Comparison of ENCODE assay signal across 14 cellular contexts in the genomic region with DNA sequence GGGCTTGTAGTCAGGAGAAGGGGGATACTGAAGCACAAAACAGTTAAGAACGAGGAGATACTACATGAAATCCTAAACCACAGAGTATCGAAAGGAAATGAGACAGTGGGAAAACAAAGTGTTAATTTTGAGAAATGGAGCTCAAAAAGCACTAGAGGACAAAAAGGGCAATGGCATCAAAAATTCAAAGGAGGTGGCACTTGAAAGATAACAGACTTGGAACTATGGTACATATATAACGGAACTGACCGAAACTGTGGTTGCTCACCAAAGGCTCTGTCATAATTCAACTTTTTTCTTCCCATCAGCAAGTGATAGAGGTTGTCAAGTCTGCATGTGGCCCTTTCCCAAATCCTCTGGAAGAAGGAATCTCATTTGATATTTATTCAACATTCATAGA.
DNase-seq lines count a peak whose midpoint lies in the region; ATAC-seq, FAIRE-seq and TF ChIP-seq lines count a peak whose summit lies in the region.
"Had no signal": no experiment of that assay in that cellular context is flagged by ENCODE, and none has a peak within 500 bp of the region (broad histone marks: within the 10 kb centered on the region; RNA-seq: fewer than 3 reads in every experiment).

No MANE protein-coding gene starts in this region.

- peak overlapping the region; percentile 42 for H3K4me3 ChIP-seq in Jurkat, Clone E6-1 (ENCODE audit: low read length)
- H3K4me3 ChIP-seq in Panc1 (ENCODE audit: low read depth in 2 of 2, low read length in 2 of 2), result no peak overlapping the region
- H3K4me3 ChIP-seq: BLaER1 treated with 17β-estradiol and CSF1 and Interleukin-3, amounts not matched to agents 10 nM and 100 nM had no signal

- H3K36me3 Mint-ChIP-seq in Calu3 (ENCODE audit: insufficient read depth, unreplicated experiment) (peaks cover 27% of the 10 kb centered on the region), MCF 10A (ENCODE audit: insufficient read depth, unreplicated experiment) (no peaks in the 10 kb centered on the region)
- H3K36me3 Mint-ChIP-seq: CD4-positive, CD25-positive, alpha-beta regulatory T cell had no signal

- H3K27me3 ChIP-seq in Panc1 (ENCODE audit: control insufficient read depth, insufficient read depth, low read length), result no peaks in the 10 kb centered on the region
- H3K27me3 ChIP-seq: BLaER1 treated with 17β-estradiol and CSF1 and Interleukin-3, amounts not matched to agents 10 nM and 100 nM had no signal

- H3K9me3 ChIP-seq in Panc1 (ENCODE audit: control insufficient read depth, insufficient read depth, low read depth, low read length), result peaks cover 11% of the 10 kb centered on the region; the same call in 1 of the 2 replicates

- peaks cover 43% of the 10 kb centered on the region for H3K4me1 ChIP-seq in Panc1 (ENCODE audit: control insufficient read depth, insufficient read depth, low read length)
- H3K4me1 ChIP-seq: BLaER1 treated with 17β-estradiol and CSF1 and Interleukin-3, amounts not matched to agents 10 nM and 100 nM had no signal

- in situ Hi-C loops in Panc1 (cut with HindIII; ENCODE audit: low pct_unique_long_range_greater_than_20kb, low sequenced_read_pairs), result no loop called here

- H3K36me3 ChIP-seq in Panc1 (ENCODE audit: control insufficient read depth, insufficient read depth, low read length), result no peaks in the 10 kb centered on the region
- H3K36me3 ChIP-seq: BLaER1 treated with 17β-estradiol and CSF1 and Interleukin-3, amounts not matched to agents 10 nM and 100 nM had no signal

- no peaks in the 10 kb centered on the region for H3K27me3 Mint-ChIP-seq in Calu3 (ENCODE audit: unreplicated experiment)
- no peaks in the 10 kb centered on the region for H3K27me3 Mint-ChIP-seq in MCF 10A (ENCODE audit: insufficient read depth, unreplicated experiment)
- H3K27me3 Mint-ChIP-seq: CD4-positive, CD25-positive, alpha-beta regulatory T cell had no signal

- CTCF ChIA-PET in Calu3 (lab: Charles Lee) (no interaction called here), Panc1 (lab: Charles Lee) (no interaction called here), MCF 10A (lab: Yijun Ruan, JAX) (interaction anchor here (0.6 to 1.5 kb wide), 3 partner anchors 9 to 114 kb away, joined by 3 to 5 read pairs (median 3); no protein-coding TSS in a partner anchor)

- H3K27ac ChIP-seq in Panc1 (ENCODE audit: low read length), result peak overlapping the region; percentile 94
- H3K27ac ChIP-seq: BLaER1 treated with 17β-estradiol and CSF1 and Interleukin-3, amounts not matched to agents 10 nM and 100 nM; HL-60 had no signal

- H3K4me3 Mint-ChIP-seq in Calu3 (ENCODE audit: low read depth, unreplicated experiment) (no peak overlapping the region), MCF 10A (ENCODE audit: unreplicated experiment) (no peak overlapping the region)

- TF ChIP-seq CTCF in Calu3 (IDR thresholded peaks at IDR 0.05; ENCODE audit: unreplicated experiment) (no peak), Panc1 (IDR thresholded peaks at IDR 0.05) (no peak), MCF 10A (IDR thresholded peaks at IDR 0.05; ENCODE audit: unreplicated experiment) (no peak)

- no peaks in the 10 kb centered on the region for H3K9me3 Mint-ChIP-seq in Calu3 (ENCODE audit: low read depth, unreplicated experiment)
- no peaks in the 10 kb centered on the region for H3K9me3 Mint-ChIP-seq in MCF 10A (ENCODE audit: unreplicated experiment)

- no TSS peak for BruUV-seq in Calu3 (replicated peaks; lab: Mats Ljungman, UMichigan)
- no TSS peak for BruUV-seq in Panc1 (replicated peaks; lab: Mats Ljungman, UMichigan)
- no TSS peak for BruUV-seq in MCF 10A (replicated peaks; lab: Mats Ljungman, UMichigan)

- peaks cover 59% of the 10 kb centered on the region for H3K4me1 Mint-ChIP-seq in Calu3 (ENCODE audit: low read depth, unreplicated experiment)
- H3K4me1 Mint-ChIP-seq in MCF 10A (ENCODE audit: insufficient read depth, unreplicated experiment), result peaks cover 30% of the 10 kb centered on the region

- peak; percentile 30 for FAIRE-seq in urothelium cell line (lab: Jason Lieb, UNC)

- intact Hi-C loops in Calu3 (cut with micrococcal nuclease; ENCODE audit: unreplicated experiment) (loop anchor here (5.0 kb wide), 1 partner anchor 183 kb away; no protein-coding TSS in a partner anchor), Panc1 (cut with micrococcal nuclease; ENCODE audit: unreplicated experiment) (loop anchor here (5.0 kb wide), 1 partner anchor 78 kb away; no protein-coding TSS in a partner anchor), MCF 10A (cut with micrococcal nuclease) (loop anchor here (10.0 kb wide), 1 partner anchor 275 kb away; no protein-coding TSS in a partner anchor)

- H3K27ac Mint-ChIP-seq in Calu3 (ENCODE audit: unreplicated experiment) (peak overlapping the region; percentile 95), MCF 10A (ENCODE audit: low read depth, unreplicated experiment) (no peak overlapping the region)
- H3K27ac Mint-ChIP-seq: CD4-positive, CD25-positive, alpha-beta regulatory T cell had no signal

- DNase-seq in Calu3, result no peak
- DNase-seq in Jurkat, Clone E6-1 (ENCODE audit: low read depth, low spot score), result peak; percentile 90
- no peak for DNase-seq in Panc1 (ENCODE audit: low read depth, low spot score)
- no peak for DNase-seq in urothelium cell line (ENCODE audit: low spot score)
- DNase-seq in activated CD8-positive, alpha-beta memory T cell treated with anti-CD3 and anti-CD28 coated beads, Interleukin-2, amount 50 U/mL, for 4 hours, result no peak
- DNase-seq in MCF 10A (ENCODE audit: unreplicated experiment), result no peak
- no peak for DNase-seq in RPMI8226
- DNase-seq: 8988T; ACHN; CD4-positive, CD25-positive, alpha-beta regulatory T cell; DMS 273 treated with DMSO at 0.1 percent for 48 hours; KG1 had no signal

- ATAC-seq in Panc1, result no peak

- POLR2A ChIA-PET in Panc1 (lab: Charles Lee), result no interaction called here
- POLR2A ChIA-PET in MCF 10A (lab: Yijun Ruan, JAX), result interaction anchor here (0.7 kb wide), 1 partner anchor 488 kb away, joined by 3 read pairs; no protein-coding TSS in a partner anchor
